ENCODE assay signal across 1 cellular context in genomic region chr22:38314992-38315800, GRCh38.
TF ChIP-seq lines count a peak whose summit lies in the region.

No MANE protein-coding gene starts in this region.

TF ChIP-seq in HepG2, 621 proteins besides CTCF, POLR2A, EP300 and RAD21 (continued from another document):
- TF ChIP-seq AHDC1 (CRISPR knock-in tag; IDR thresholded peaks at IDR 0.05; ENCODE audit: borderline replicate concordance) (no peak), ZNF281 (CRISPR knock-in tag; IDR thresholded peaks at IDR 0.05; ENCODE audit: borderline replicate concordance) (peak; percentile 64; the same call in 1 of the 2 replicates), TRIM22 (IDR thresholded peaks at IDR 0.05) (no peak), HIC2 (CRISPR knock-in tag; IDR thresholded peaks at IDR 0.05; ENCODE audit: low read depth) (peak; percentile 75), HBP1 (CRISPR knock-in tag; IDR thresholded peaks at IDR 0.05; ENCODE audit: low read depth) (no peak), ZNF558 (CRISPR knock-in tag; IDR thresholded peaks at IDR 0.05; ENCODE audit: borderline replicate concordance) (0 out of 2 replicates have a peak, but pooled peaks have one; percentile 34)
TF ChIP-seq in HepG2: peak in this region for 53.
